1 cellular context compared by ENCODE assay signal in genomic region chr20:57396212-57396611, GRCh38.
TF ChIP-seq lines count a peak whose summit lies in the region.

No MANE protein-coding gene starts in this region.

TF ChIP-seq in IMR-90, 13 proteins besides CTCF, POLR2A, EP300 and RAD21 (continued from another document):
- TF ChIP-seq MXI1 (IDR thresholded peaks at IDR 0.05; ENCODE audit: borderline replicate concordance, low read depth, low read length), result no peak
- TF ChIP-seq SMC3 (IDR thresholded peaks at IDR 0.05; ENCODE audit: low read depth, low read length), result no peak
- TF ChIP-seq CEBPB (IDR thresholded peaks at IDR 0.05; ENCODE audit: low read depth, low read length), result no peak
- TF ChIP-seq USF2 (IDR thresholded peaks at IDR 0.05; ENCODE audit: low read depth, low read length), result no peak
- TF ChIP-seq RFX5 (IDR thresholded peaks at IDR 0.05; ENCODE audit: low read depth, low read length), result no peak
- no peak for TF ChIP-seq FOS (IDR thresholded peaks at IDR 0.05; ENCODE audit: low read depth, low read length)
- no peak for TF ChIP-seq MAFK (IDR thresholded peaks at IDR 0.05; ENCODE audit: low read depth, low read length)
